In genomic region chr19:7533281-7533819, GRCh38 we compare ENCODE assay signal across 8 cellular contexts. TPM values are rescaled to one million over a fixed set of nuclear protein-coding genes. Genes with fewer than 3 reads are reported as not detected.
DNase-seq lines count a peak whose midpoint lies in the region; ATAC-seq and TF ChIP-seq lines count a peak whose summit lies in the region.

No MANE protein-coding gene starts in this region.

- 4% methylated on average over 5 of the region's 27 CpGs for WGBS in right lobe of liver (ENCODE audit: insufficient coverage, low coverage, low lambda C conversion rate, missing lambda C conversion rate)

- H3K27ac ChIP-seq in cingulate gyrus (ENCODE audit: low read depth, low read length) (peak overlapping the region; percentile 97), right lobe of liver (peak overlapping the region; percentile 50 to 84 (median 66)), stomach smooth muscle (ENCODE audit: low read length) (peak overlapping the region; percentile 90)

- peaks cover 0 to 10% (median 0%) of the 10 kb centered on the region in 4 donors for H3K4me1 ChIP-seq in right lobe of liver
- H3K4me1 ChIP-seq in stomach smooth muscle (ENCODE audit: control insufficient read depth, insufficient read depth, low read length), result peaks cover 21% of the 10 kb centered on the region

- H3K9me3 ChIP-seq in MG63, result no peaks in the 10 kb centered on the region
- H3K9me3 ChIP-seq in right lobe of liver, result no peaks in the 10 kb centered on the region
- no peaks in the 10 kb centered on the region for H3K9me3 ChIP-seq in stomach smooth muscle (ENCODE audit: control insufficient read depth in 2 of 2, low read length in 2 of 2)

- H3K4me3 ChIP-seq in MG63 (peak overlapping the region; percentile 86), right lobe of liver (peak overlapping the region; percentile 80 to 92 (median 83)), stomach smooth muscle (ENCODE audit: low read length in 2 of 2) (peak overlapping the region; percentile 93 to 99)

- DNase-seq in AG09319 (ENCODE audit: extremely low read depth, low read depth), result peak; percentile 41
- DNase-seq in MG63, result no peak
- DNase-seq in right lobe of liver, result peak in 2 of 3 donors; percentile 62 to 71
- no peak for DNase-seq in stimulated activated CD4-positive, alpha-beta T cell treated with anti-CD3 and anti-CD28 coated beads, Interleukin-1b, Interleukin-23, amount 100 ng/mL, for 48 hours
- no peak for DNase-seq in stimulated activated CD4-positive, alpha-beta T cell treated with anti-CD3 and anti-CD28 coated beads, Interleukin-4, amount 100 ng/mL, for 4 hours

- H3K27me3 ChIP-seq in MG63 (no peaks in the 10 kb centered on the region), right lobe of liver (no peaks in the 10 kb centered on the region), stomach smooth muscle (ENCODE audit: control insufficient read depth in 1 of 2, insufficient read depth in 2 of 2, low read length in 2 of 2) (no peaks in the 10 kb centered on the region)

- H3K9ac ChIP-seq in stomach smooth muscle (ENCODE audit: low read length in 2 of 2), result peak overlapping the region; percentile 81 to 92

- no peak for TF ChIP-seq POLR2A in right lobe of liver (IDR thresholded peaks at IDR 0.05)

- H3K36me3 ChIP-seq in MG63 (peaks cover 39% of the 10 kb centered on the region), right lobe of liver (peaks cover 0 to 8% (median 3%) of the 10 kb centered on the region in 4 donors), stomach smooth muscle (ENCODE audit: control insufficient read depth in 2 of 2, insufficient read depth in 2 of 2, low read length in 2 of 2) (peaks cover 6 to 14% of the 10 kb centered on the region in 2 donors)

- intact Hi-C loops in right lobe of liver (cut with DNase I), result loop anchor here in 1 of 2 donors (10.0 kb wide), 1 partner anchor 159 kb away; no protein-coding TSS in a partner anchor

- TF ChIP-seq CTCF in AG09319 (IDR thresholded peaks at IDR 0.05; ENCODE audit: low read depth, low read length), result no peak
- no peak for TF ChIP-seq CTCF in right lobe of liver (IDR thresholded peaks at IDR 0.05)

- peak in 2 of 4 donors; percentile 3 for ATAC-seq in right lobe of liver
- ATAC-seq in HG03025 (IDR thresholded peaks at IDR 0.05; ENCODE audit: low FRiP score, unreplicated experiment), result no peak

RNA-seq across cellular contexts. Expression of gene PNPLA6, which starts 2.2 kb away (rescaled TPM):
- total RNA-seq in MG63 (2014; rRNA removed; shearing (Covaris generic); ENCODE audit: low replicate concordance), result 175 and 184 TPM in 2 replicates
- total RNA-seq in right lobe of liver, result 10 to 100 TPM; 38.7 to 61.8 (median 46.5) TPM

RNA-seq across cellular contexts. Expression of gene MCOLN1, which starts 10.9 kb away (rescaled TPM):
- total RNA-seq in MG63 (2014; rRNA removed; shearing (Covaris generic); ENCODE audit: low replicate concordance), result 6.4 and 10.3 TPM in 2 replicates
- 10 to 100 TPM in 5 of 6 experiments, 1 to 10 TPM in 1; 9.8 to 25.2 (median 17.7) TPM for total RNA-seq in right lobe of liver

RNA-seq across cellular contexts. Expression of gene ZNF358, which starts 17.4 kb away (rescaled TPM):
- 37.2 and 44.9 TPM in 2 replicates for total RNA-seq in MG63 (2014; rRNA removed; shearing (Covaris generic); ENCODE audit: low replicate concordance)
- total RNA-seq in right lobe of liver, result 10 to 100 TPM; 15.3 to 35.1 (median 24.8) TPM

RNA-seq across cellular contexts. Expression of gene PEX11G, which starts 44.5 kb away (rescaled TPM):
- total RNA-seq in MG63 (2014; rRNA removed; shearing (Covaris generic); ENCODE audit: low replicate concordance), result not detected in 2 replicates
- 10 to 100 TPM in 2 of 6 experiments, 1 to 10 TPM in 4; 4.8 to 14.3 (median 9.4) TPM for total RNA-seq in right lobe of liver

Comparison
In these comparisons a context has a peak if more than half of its experiments do, and no peak if none do; other contexts are left out.
1. DNase-seq: peak in AG09319 (single experiment) and right lobe of liver (2 of 3); none in MG63 (single experiment), stimulated activated CD4-positive, alpha-beta T cell treated with anti-CD3 and anti-CD28 coated beads, Interleukin-1b, Interleukin-23, amount 100 ng/mL, for 48 hours (single experiment) and stimulated activated CD4-positive, alpha-beta T cell treated with anti-CD3 and anti-CD28 coated beads, Interleukin-4, amount 100 ng/mL, for 4 hours (0 of 2).
2. Peak in every context shown above with its lines, with median percentiles within 50 percentile points of each other: H3K4me3 ChIP-seq and H3K27ac ChIP-seq.